9 cellular contexts compared by ENCODE assay signal in the genomic region with DNA sequence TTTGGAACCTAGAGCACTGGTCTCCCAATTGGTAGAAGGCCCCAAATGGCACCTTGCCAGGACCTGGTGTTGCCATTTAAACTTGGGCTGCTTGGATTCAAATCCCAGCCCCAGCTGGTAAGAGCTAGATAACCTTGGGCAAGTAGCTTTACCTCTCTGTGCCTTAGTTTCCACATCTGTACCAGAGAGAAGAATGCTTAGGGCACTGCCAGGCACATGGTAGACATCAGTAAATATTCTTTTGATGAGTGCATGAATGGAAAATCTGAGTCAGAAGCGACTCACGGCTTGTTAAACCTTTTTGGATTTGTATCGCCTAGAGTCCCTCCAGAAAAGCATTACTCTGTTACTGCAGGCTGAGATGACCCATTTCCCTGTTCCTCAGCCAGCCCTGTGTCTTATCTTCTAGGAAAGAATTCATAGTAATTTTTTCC.
DNase-seq lines count a peak whose midpoint lies in the region; ATAC-seq and TF ChIP-seq lines count a peak whose summit lies in the region.
"Had no signal": no experiment of that assay in that cellular context is flagged by ENCODE, and none has a peak within 500 bp of the region (broad histone marks: within the 10 kb centered on the region; RNA-seq: fewer than 3 reads in every experiment).

No MANE protein-coding gene starts in this region.

- peaks cover 57% of the 10 kb centered on the region for H3K79me2 ChIP-seq in osteoblast (ENCODE audit: insufficient read depth, low read length)

- DNase-seq in ELR (ENCODE audit: low read depth), result peak; percentile 97
- peak; percentile 98 for DNase-seq in M059J (ENCODE audit: low read depth)
- peak; percentile 90 to 98 for DNase-seq in cardiac fibroblast (ENCODE audit: low read depth in 2 of 2)
- peak; percentile 77 for DNase-seq in osteoblast (ENCODE audit: insufficient read length, low spot score, missing footprints)
- DNase-seq in UCSD-AML1 (lab: John Stamatoyannopoulos, UW; ENCODE audit: unreplicated experiment), result no peak

- no peaks in the 10 kb centered on the region for H4K20me1 ChIP-seq in osteoblast (ENCODE audit: insufficient read depth, low read length)

- no peak overlapping the region for H2AFZ ChIP-seq in osteoblast (ENCODE audit: low read length)

- no peak for ATAC-seq in GM21528 (IDR thresholded peaks at IDR 0.05; ENCODE audit: low FRiP score, unreplicated experiment)
- ATAC-seq in HG03378 (IDR thresholded peaks at IDR 0.05; ENCODE audit: unreplicated experiment), result no peak
- no peak for ATAC-seq in HG02973 (IDR thresholded peaks at IDR 0.05; ENCODE audit: unreplicated experiment)

- H3K27me3 ChIP-seq in osteoblast (ENCODE audit: insufficient read depth, low read length), result no peaks in the 10 kb centered on the region
- H3K27me3 ChIP-seq: cardiac muscle cell had no signal

- TF ChIP-seq CTCF in cardiac fibroblast (IDR thresholded peaks at IDR 0.05; ENCODE audit: low read depth, low read length) (no peak), osteoblast (IDR thresholded peaks at IDR 0.05; ENCODE audit: extremely low read depth, low read depth, low read length) (no peak)

- H3K27ac ChIP-seq in osteoblast (ENCODE audit: low read depth, low read length), result peak overlapping the region; percentile 100
- H3K27ac ChIP-seq: cardiac muscle cell had no signal

- H3K9me3 ChIP-seq in osteoblast (ENCODE audit: low read depth, low read length), result no peaks in the 10 kb centered on the region

- H3K4me3 ChIP-seq in cardiac fibroblast (replicated peaks in 1 of 2; ENCODE audit: low read depth in 2 of 2, low read length in 2 of 2), result no peak overlapping the region
- H3K4me3 ChIP-seq in osteoblast (ENCODE audit: insufficient read depth, low read length), result no peak overlapping the region
- H3K4me3 ChIP-seq: cardiac muscle cell had no signal

- H3K4me2 ChIP-seq in osteoblast (ENCODE audit: insufficient read depth, low read length), result no peak overlapping the region

- peaks cover 6% of the 10 kb centered on the region for H3K36me3 ChIP-seq in osteoblast (ENCODE audit: insufficient read depth, low read length)
- H3K36me3 ChIP-seq: cardiac muscle cell had no signal

- peaks cover 33% of the 10 kb centered on the region for H3K4me1 ChIP-seq in osteoblast (ENCODE audit: insufficient read depth, low read length)
